ENCODE assay signal across 28 cellular contexts in the genomic region with DNA sequence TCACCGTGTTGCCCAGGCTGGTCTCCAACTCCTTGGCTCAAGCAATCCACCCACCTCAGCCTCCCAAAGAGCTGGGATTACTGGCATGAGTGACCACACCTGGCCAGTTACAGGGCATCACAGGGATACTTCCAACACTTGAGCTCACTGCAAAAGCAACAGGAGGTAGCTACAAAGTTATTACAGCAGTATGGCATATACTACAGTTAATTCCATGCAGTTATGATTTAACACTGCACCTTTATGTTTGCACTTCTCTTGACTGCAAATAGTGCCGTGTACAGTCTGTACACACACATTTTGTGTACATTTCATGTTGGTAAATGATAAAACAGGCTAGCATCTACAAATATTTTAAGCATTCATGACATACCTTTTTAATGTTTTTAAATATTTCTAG.
"Had no signal": no experiment of that assay in that cellular context is flagged by ENCODE, and none has a peak within 500 bp of the region (broad histone marks: within the 10 kb centered on the region; RNA-seq: fewer than 3 reads in every experiment).

No MANE protein-coding gene starts in this region.

- DNase-seq: activated B cell treated with CpG ODN at 0.5 μM for 24 hours; activated CD4-positive, alpha-beta T cell treated with anti-CD3 and anti-CD28 coated beads for 36 hours; activated CD4-positive, alpha-beta T cell treated with anti-CD3 and anti-CD28 coated beads, Interleukin-2, amount 50 U/mL, for 4 hours; activated CD8-positive, alpha-beta memory T cell treated with anti-CD3 and anti-CD28 coated beads for 24 hours; activated CD8-positive, alpha-beta memory T cell treated with anti-CD3 and anti-CD28 coated beads, Interleukin-2, amount 50 U/mL, for 4 hours; activated T-cell treated with anti-CD3 and anti-CD28 coated beads, Interleukin-2, amount 50 U/mL, for 24 hours; aorta; caudate nucleus; dermis blood vessel endothelial cell; effector CD8-positive, alpha-beta T cell; erythroblast; foreskin fibroblast; kidney; midbrain; ovary; psoas muscle; spleen; stimulated activated CD4-positive, alpha-beta T cell treated with anti-CD3 and anti-CD28 coated beads, Interleukin-4, amount 100 ng/mL, for 24 hours; stimulated activated naive CD4-positive, alpha-beta T cell treated with Interleukin-2 at 50 U/mL for 16 hours; T1000; upper lobe of right lung had no signal

- H3K27me3 ChIP-seq: neutrophil, ovary, right atrium auricular region, spleen, upper lobe of right lung had no signal

- H3K27ac ChIP-seq: neutrophil, ovary, psoas muscle, right atrium auricular region, spleen, thoracic aorta, upper lobe of right lung had no signal

- H3K4me3 ChIP-seq: lung, ovary, psoas muscle, right atrium auricular region, spleen, thoracic aorta, upper lobe of right lung had no signal

- H3K4me1 ChIP-seq: psoas muscle, upper lobe of right lung had no signal

- H3K36me3 ChIP-seq: ovary, right atrium auricular region, spleen, thoracic aorta, upper lobe of right lung had no signal

- FAIRE-seq: kidney had no signal

- H3K9me3 ChIP-seq: neutrophil, ovary, psoas muscle, right atrium auricular region, thoracic aorta, upper lobe of right lung had no signal

- ATAC-seq: activated CD4-positive, alpha-beta T cell treated with anti-CD3 and anti-CD28 coated beads for 36 hours; activated naive CD4-positive, alpha-beta T cell treated with anti-CD3 and anti-CD28 coated beads, Interleukin-2, amount 50 U/mL, for 72 hours; activated T-helper 17 cell treated with anti-CD3 and anti-CD28 coated beads, Interleukin-2, amount 50 U/mL, for 72 hours; left lobe of liver; psoas muscle; upper lobe of right lung had no signal
